20 cellular contexts compared by ENCODE assay signal in the genomic region with DNA sequence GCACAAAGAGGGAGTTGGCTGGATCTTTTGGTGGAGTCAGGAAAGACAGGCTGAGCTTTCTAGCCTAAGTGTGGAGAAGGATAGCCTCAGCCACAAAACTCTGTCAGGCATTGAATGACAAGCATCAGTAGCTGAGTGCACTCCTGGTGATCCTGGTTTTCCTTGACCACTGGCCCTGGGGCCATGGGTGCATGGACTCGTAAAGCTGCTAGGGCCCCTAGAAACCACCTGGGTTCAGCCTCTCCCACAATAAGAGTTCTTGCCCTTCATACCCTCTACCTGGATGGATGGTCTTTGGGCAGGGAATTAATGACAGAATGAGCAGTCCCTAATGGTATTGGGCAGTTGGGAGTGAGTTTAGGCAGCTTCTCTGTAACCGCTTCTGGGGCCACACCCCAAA. TPM values are rescaled to one million over a fixed set of nuclear protein-coding genes. Genes with fewer than 3 reads are reported as not detected.
A peak's percentile ranks its signal among the peaks of the same experiment; 100 is the strongest.
DNase-seq lines count a peak whose midpoint lies in the region; ATAC-seq, FAIRE-seq and TF ChIP-seq lines count a peak whose summit lies in the region.
"Had no signal": no experiment of that assay in that cellular context is flagged by ENCODE, and none has a peak within 500 bp of the region (broad histone marks: within the 10 kb centered on the region; RNA-seq: fewer than 3 reads in every experiment).

No MANE protein-coding gene starts in this region.

- H3K9me3 ChIP-seq in heart left ventricle (no peaks in the 10 kb centered on the region), esophagus muscularis mucosa (no peaks in the 10 kb centered on the region), spleen (no peaks in the 10 kb centered on the region), kidney (ENCODE audit: control insufficient read depth in 1 of 2, low read length in 2 of 2) (no peaks in the 10 kb centered on the region)
- H3K9me3 ChIP-seq: HAP-1 had no signal

- H3K27me3 ChIP-seq in heart left ventricle (no peaks in the 10 kb centered on the region), esophagus muscularis mucosa (peaks cover 0 to 3% (median 0%) of the 10 kb centered on the region in 4 donors), spleen (replicated peaks in 1 of 7) (no peaks in the 10 kb centered on the region)

- no peak overlapping the region for H3K4me3 ChIP-seq in heart left ventricle
- no peak overlapping the region for H3K4me3 ChIP-seq in esophagus muscularis mucosa
- no peak overlapping the region for H3K4me3 ChIP-seq in spleen
- no peak overlapping the region for H3K4me3 ChIP-seq in kidney (ENCODE audit: low read length in 2 of 2)
- H3K4me3 ChIP-seq: HAP-1 had no signal

- ATAC-seq in heart left ventricle: no peak
- no peak for ATAC-seq in HG02588 (IDR thresholded peaks at IDR 0.05; ENCODE audit: unreplicated experiment)

- TF ChIP-seq POLR2A in heart left ventricle (IDR thresholded peaks at IDR 0.05) (no peak), esophagus muscularis mucosa (IDR thresholded peaks at IDR 0.05; ENCODE audit: low read depth) (no peak), spleen (IDR thresholded peaks at IDR 0.05) (no peak)

- DNase-seq in cardiac septum (ENCODE audit: low spot score): peak; percentile 50
- no peak for DNase-seq in heart left ventricle
- DNase-seq in esophagus muscularis mucosa (ENCODE audit: extremely low spot score): peak; percentile 31
- DNase-seq in islet precursor cell: peak; percentile 34
- DNase-seq in spleen: peak; percentile 28
- DNase-seq in kidney: no peak
- DNase-seq in activated CD4-positive, alpha-beta T cell treated with anti-CD3 and anti-CD28 coated beads for 48 hours: no peak
- DNase-seq: C1 segment of cervical spinal cord; Calu3; CD4-positive, alpha-beta memory T cell; COR-L47; DMS53; DND-41; GOT3; HFFc6 had no signal

- intact Hi-C loops in cardiac septum (cut with DNase I): no loop called here
- intact Hi-C loops in heart left ventricle (cut with DNase I): no loop called here
- intact Hi-C loops in esophagus muscularis mucosa (cut with DNase I): no loop called here
- intact Hi-C loops in spleen (cut with DNase I; ENCODE audit: low total_unique reads): no loop called here
- intact Hi-C loops in kidney (cut with DNase I): no loop called here

- no peak for TF ChIP-seq CTCF in heart left ventricle (IDR thresholded peaks at IDR 0.05)
- no peak for TF ChIP-seq CTCF in esophagus muscularis mucosa (IDR thresholded peaks at IDR 0.05)
- no peak for TF ChIP-seq CTCF in spleen (IDR thresholded peaks at IDR 0.05 in 8 of 11, conservative IDR thresholded peaks at IDR 0.05 in 3 of 11)
- TF ChIP-seq CTCF in kidney (IDR thresholded peaks at IDR 0.05; ENCODE audit: borderline replicate concordance, extremely low read depth, insufficient read depth): no peak

- H3K9ac ChIP-seq in kidney (ENCODE audit: low read length in 2 of 2): no peak overlapping the region

- peaks cover 0 to 26% (median 6%) of the 10 kb centered on the region in 12 donors for H3K4me1 ChIP-seq in heart left ventricle
- H3K4me1 ChIP-seq in esophagus muscularis mucosa: peaks cover 0 to 17% (median 1%) of the 10 kb centered on the region in 4 donors
- H3K4me1 ChIP-seq in spleen: no peaks in the 10 kb centered on the region
- H3K4me1 ChIP-seq in kidney (ENCODE audit: control insufficient read depth in 1 of 2, insufficient read depth in 1 of 2, low read depth in 1 of 2, low read length in 2 of 2): no peaks in the 10 kb centered on the region
- H3K4me1 ChIP-seq: HAP-1 had no signal

- TF ChIP-seq EP300 in esophagus muscularis mucosa (IDR thresholded peaks at IDR 0.05): no peak

- H3K36me3 ChIP-seq in heart left ventricle (peaks cover 0 to 69% (median 35%) of the 10 kb centered on the region in 9 donors), esophagus muscularis mucosa (peaks cover 10 to 79% (median 60%) of the 10 kb centered on the region in 4 donors), spleen (peaks cover 0 to 86% (median 15%) of the 10 kb centered on the region in 6 donors), kidney (ENCODE audit: control insufficient read depth in 1 of 2, insufficient read depth in 2 of 2, low read length in 2 of 2) (peaks cover 35 to 55% of the 10 kb centered on the region in 2 donors)

- 93 to 96% (median 94%) methylated on average over 2 of the region's 2 CpGs for WGBS in heart left ventricle, 4 donors
- WGBS in esophagus muscularis mucosa: 80% methylated on average over 2 of the region's 2 CpGs
- 90 to 100% (median 95%) methylated on average over 2 of the region's 2 CpGs for WGBS in spleen, 5 donors

- H3K27ac ChIP-seq in heart left ventricle (no peak overlapping the region), esophagus muscularis mucosa (replicated peaks in 1 of 4) (no peak overlapping the region), spleen (no peak overlapping the region), kidney (ENCODE audit: low read depth in 2 of 2, low read length in 2 of 2) (no peak overlapping the region)

- FAIRE-seq in kidney (lab: Jason Lieb, UNC): no peak
- FAIRE-seq: G401.6, GM12892, H54 had no signal

RNA-seq across cellular contexts. Expression of a gene that starts 22.9 kb away (rescaled TPM):
- total RNA-seq in cardiac septum (12.2 TPM), heart left ventricle (10 to 100 TPM; 11.7 to 38.8 (median 18.9) TPM), esophagus muscularis mucosa (10 to 100 TPM in 2 of 4 donors, 1 to 10 TPM in 2; 8.3 to 18.3 (median 12.1) TPM), spleen (1 to 10 TPM; 1.4 to 3.2 (median 2.1) TPM), kidney (6.8 TPM)
- polyA plus RNA-seq in heart left ventricle (1 to 10 TPM; 4.7 to 5.7 TPM), spleen (under 1 TPM; 0.17 to 0.42 (median 0.21) TPM), kidney (ENCODE audit: insufficient read depth, low read depth, low replicate concordance) (5.9 TPM)

Comparison
In these comparisons a context has a peak if more than half of its experiments do, and no peak if none do; other contexts are left out.
1. DNase-seq: peak in cardiac septum (single experiment), esophagus muscularis mucosa (single experiment), islet precursor cell (single experiment) and spleen (single experiment); none in heart left ventricle (0 of 5), kidney (single experiment) and activated CD4-positive, alpha-beta T cell treated with anti-CD3 and anti-CD28 coated beads for 48 hours (single experiment).